Comparison of ENCODE assay signal across 1 cellular context in genomic region chr2:233081232-233081730, GRCh38.
TF ChIP-seq lines count a peak whose summit lies in the region.

No MANE protein-coding gene starts in this region.

TF ChIP-seq in GM23338, 12 proteins besides CTCF, POLR2A, EP300 and RAD21 (continued from another document):
- TF ChIP-seq, protein P1, sequence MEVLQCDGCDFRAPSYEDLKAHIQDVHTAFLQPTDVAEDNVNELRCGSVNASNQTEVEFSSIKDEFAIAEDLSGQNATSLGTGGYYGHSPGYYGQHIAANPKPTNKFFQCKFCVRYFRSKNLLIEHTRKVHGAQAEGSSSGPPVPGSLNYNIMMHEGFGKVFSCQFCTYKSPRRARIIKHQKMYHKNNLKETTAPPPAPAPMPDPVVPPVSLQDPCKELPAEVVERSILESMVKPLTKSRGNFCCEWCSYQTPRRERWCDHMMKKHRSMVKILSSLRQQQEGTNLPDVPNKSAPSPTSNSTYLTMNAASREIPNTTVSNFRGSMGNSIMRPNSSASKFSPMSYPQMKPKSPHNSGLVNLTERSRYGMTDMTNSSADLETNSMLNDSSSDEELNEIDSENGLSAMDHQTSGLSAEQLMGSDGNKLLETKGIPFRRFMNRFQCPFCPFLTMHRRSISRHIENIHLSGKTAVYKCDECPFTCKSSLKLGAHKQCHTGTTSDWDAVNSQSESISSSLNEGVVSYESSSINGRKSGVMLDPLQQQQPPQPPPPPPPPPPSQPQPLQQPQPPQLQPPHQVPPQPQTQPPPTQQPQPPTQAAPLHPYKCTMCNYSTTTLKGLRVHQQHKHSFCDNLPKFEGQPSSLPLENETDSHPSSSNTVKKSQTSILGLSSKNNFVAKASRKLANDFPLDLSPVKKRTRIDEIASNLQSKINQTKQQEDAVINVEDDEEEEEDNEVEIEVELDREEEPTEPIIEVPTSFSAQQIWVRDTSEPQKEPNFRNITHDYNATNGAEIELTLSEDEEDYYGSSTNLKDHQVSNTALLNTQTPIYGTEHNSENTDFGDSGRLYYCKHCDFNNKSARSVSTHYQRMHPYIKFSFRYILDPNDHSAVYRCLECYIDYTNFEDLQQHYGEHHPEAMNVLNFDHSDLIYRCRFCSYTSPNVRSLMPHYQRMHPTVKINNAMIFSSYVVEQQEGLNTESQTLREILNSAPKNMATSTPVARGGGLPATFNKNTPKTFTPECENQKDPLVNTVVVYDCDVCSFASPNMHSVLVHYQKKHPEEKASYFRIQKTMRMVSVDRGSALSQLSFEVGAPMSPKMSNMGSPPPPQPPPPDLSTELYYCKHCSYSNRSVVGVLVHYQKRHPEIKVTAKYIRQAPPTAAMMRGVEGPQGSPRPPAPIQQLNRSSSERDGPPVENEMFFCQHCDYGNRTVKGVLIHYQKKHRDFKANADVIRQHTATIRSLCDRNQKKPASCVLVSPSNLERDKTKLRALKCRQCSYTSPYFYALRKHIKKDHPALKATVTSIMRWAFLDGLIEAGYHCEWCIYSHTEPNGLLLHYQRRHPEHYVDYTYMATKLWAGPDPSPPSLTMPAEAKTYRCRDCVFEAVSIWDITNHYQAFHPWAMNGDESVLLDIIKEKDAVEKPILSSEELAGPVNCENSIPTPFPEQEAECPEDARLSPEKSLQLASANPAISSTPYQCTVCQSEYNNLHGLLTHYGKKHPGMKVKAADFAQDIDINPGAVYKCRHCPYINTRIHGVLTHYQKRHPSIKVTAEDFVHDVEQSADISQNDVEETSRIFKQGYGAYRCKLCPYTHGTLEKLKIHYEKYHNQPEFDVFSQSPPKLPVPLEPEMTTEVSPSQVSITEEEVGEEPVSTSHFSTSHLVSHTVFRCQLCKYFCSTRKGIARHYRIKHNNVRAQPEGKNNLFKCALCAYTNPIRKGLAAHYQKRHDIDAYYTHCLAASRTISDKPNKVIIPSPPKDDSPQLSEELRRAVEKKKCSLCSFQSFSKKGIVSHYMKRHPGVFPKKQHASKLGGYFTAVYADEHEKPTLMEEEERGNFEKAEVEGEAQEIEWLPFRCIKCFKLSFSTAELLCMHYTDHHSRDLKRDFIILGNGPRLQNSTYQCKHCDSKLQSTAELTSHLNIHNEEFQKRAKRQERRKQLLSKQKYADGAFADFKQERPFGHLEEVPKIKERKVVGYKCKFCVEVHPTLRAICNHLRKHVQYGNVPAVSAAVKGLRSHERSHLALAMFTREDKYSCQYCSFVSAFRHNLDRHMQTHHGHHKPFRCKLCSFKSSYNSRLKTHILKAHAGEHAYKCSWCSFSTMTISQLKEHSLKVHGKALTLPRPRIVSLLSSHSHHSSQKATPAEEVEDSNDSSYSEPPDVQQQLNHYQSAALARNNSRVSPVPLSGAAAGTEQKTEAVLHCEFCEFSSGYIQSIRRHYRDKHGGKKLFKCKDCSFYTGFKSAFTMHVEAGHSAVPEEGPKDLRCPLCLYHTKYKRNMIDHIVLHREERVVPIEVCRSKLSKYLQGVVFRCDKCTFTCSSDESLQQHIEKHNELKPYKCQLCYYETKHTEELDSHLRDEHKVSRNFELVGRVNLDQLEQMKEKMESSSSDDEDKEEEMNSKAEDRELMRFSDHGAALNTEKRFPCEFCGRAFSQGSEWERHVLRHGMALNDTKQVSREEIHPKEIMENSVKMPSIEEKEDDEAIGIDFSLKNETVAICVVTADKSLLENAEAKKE (CRISPR knock-in tag; IDR thresholded peaks at IDR 0.05), result no peak
- TF ChIP-seq CREB1 (CRISPR knock-in tag; IDR thresholded peaks at IDR 0.05; ENCODE audit: low read depth) (no peak), ZNF331 (CRISPR knock-in tag; IDR thresholded peaks at IDR 0.05; ENCODE audit: low read depth) (no peak), NANOG (IDR thresholded peaks at IDR 0.05; ENCODE audit: borderline replicate concordance) (no peak), ZNF114 (CRISPR knock-in tag; IDR thresholded peaks at IDR 0.05) (no peak), POLR2AphosphoS5 (IDR thresholded peaks at IDR 0.05; ENCODE audit: low read depth) (no peak), EZH2 (IDR thresholded peaks at IDR 0.05; ENCODE audit: low read depth, unreplicated experiment) (no peak), ETS1 (IDR thresholded peaks at IDR 0.05) (no peak), JUNB (IDR thresholded peaks at IDR 0.05; ENCODE audit: unreplicated experiment) (no peak)
